ENCODE assay signal across 16 cellular contexts in genomic region chr14:101350021-101350420, GRCh38.
DNase-seq lines count a peak whose midpoint lies in the region; ATAC-seq and TF ChIP-seq lines count a peak whose summit lies in the region.
"Had no signal": no experiment of that assay in that cellular context is flagged by ENCODE, and none has a peak within 500 bp of the region (broad histone marks: within the 10 kb centered on the region; RNA-seq: fewer than 3 reads in every experiment).

No MANE protein-coding gene starts in this region.

- H3K4me1 ChIP-seq in right atrium auricular region (no peaks in the 10 kb centered on the region), rectal smooth muscle tissue (ENCODE audit: control insufficient read depth, insufficient read depth, low read length) (peaks cover 15% of the 10 kb centered on the region), suprapubic skin (no peaks in the 10 kb centered on the region)
- H3K4me1 ChIP-seq: BLaER1 treated with 17β-estradiol and CSF1 and Interleukin-3, amounts not matched to agents 10 nM and 100 nM had no signal

- intact Hi-C loops in cardiac septum (cut with DNase I): no loop called here
- intact Hi-C loops in left colon (cut with DNase I, micrococcal nuclease): no loop called here
- intact Hi-C loops in activated CD4-positive, alpha-beta T cell treated with anti-CD3 and anti-CD28 coated beads for 36 hours (cut with DNase I, micrococcal nuclease): no loop called here

- POLR2A ChIA-PET in activated CD4-positive, alpha-beta T cell treated with anti-CD3 and anti-CD28 coated beads for 36 hours (lab: Charles Lee): no interaction called here

- H3K36me3 Mint-ChIP-seq in activated CD4-positive, alpha-beta T cell treated with anti-CD3 and anti-CD28 coated beads for 36 hours (ENCODE audit: low read depth): no peaks in the 10 kb centered on the region

- no peak overlapping the region for H3K27ac ChIP-seq in right atrium auricular region
- H3K27ac ChIP-seq in rectal smooth muscle tissue (ENCODE audit: low read depth, low read length): peak overlapping the region; percentile 28
- no peak overlapping the region for H3K27ac ChIP-seq in suprapubic skin
- H3K27ac ChIP-seq: BLaER1 treated with 17β-estradiol and CSF1 and Interleukin-3, amounts not matched to agents 10 nM and 100 nM had no signal

- H3K36me3 ChIP-seq in right atrium auricular region: no peaks in the 10 kb centered on the region
- H3K36me3 ChIP-seq in rectal smooth muscle tissue (ENCODE audit: control insufficient read depth, insufficient read depth, low read length): no peaks in the 10 kb centered on the region
- no peaks in the 10 kb centered on the region for H3K36me3 ChIP-seq in suprapubic skin

- H3K9me3 ChIP-seq in right atrium auricular region (peaks cover 0 to 6% of the 10 kb centered on the region in 2 donors), suprapubic skin (peaks cover 3% of the 10 kb centered on the region)

- no peaks in the 10 kb centered on the region for H3K27me3 ChIP-seq in right atrium auricular region
- no peaks in the 10 kb centered on the region for H3K27me3 ChIP-seq in rectal smooth muscle tissue (ENCODE audit: control insufficient read depth, insufficient read depth, low read length)
- H3K27me3 ChIP-seq in suprapubic skin: no peaks in the 10 kb centered on the region
- H3K27me3 ChIP-seq: BLaER1 treated with 17β-estradiol and CSF1 and Interleukin-3, amounts not matched to agents 10 nM and 100 nM had no signal

- no peak overlapping the region for H3K9ac ChIP-seq in rectal smooth muscle tissue (ENCODE audit: low read length)
- H3K9ac ChIP-seq: BLaER1 treated with 17β-estradiol and CSF1 and Interleukin-3, amounts not matched to agents 10 nM and 100 nM had no signal

- 98% methylated on average over 4 of the region's 4 CpGs for WGBS in suprapubic skin

- H3K4me3 Mint-ChIP-seq in activated CD4-positive, alpha-beta T cell treated with anti-CD3 and anti-CD28 coated beads for 36 hours: no peak overlapping the region
- H3K4me3 Mint-ChIP-seq: CD4-positive, CD25-positive, alpha-beta regulatory T cell; H9 had no signal

- TF ChIP-seq EP300 in suprapubic skin (IDR thresholded peaks at IDR 0.05): no peak

- no peak for TF ChIP-seq CTCF in right atrium auricular region (IDR thresholded peaks at IDR 0.05)
- no peak for TF ChIP-seq CTCF in suprapubic skin (IDR thresholded peaks at IDR 0.05)

- H3K4me3 ChIP-seq in right atrium auricular region: no peak overlapping the region
- H3K4me3 ChIP-seq in rectal smooth muscle tissue (ENCODE audit: low read length): no peak overlapping the region
- H3K4me3 ChIP-seq in suprapubic skin: no peak overlapping the region
- H3K4me3 ChIP-seq: BLaER1 treated with 17β-estradiol and CSF1 and Interleukin-3, amounts not matched to agents 10 nM and 100 nM had no signal

- no peak overlapping the region for H3K27ac Mint-ChIP-seq in activated CD4-positive, alpha-beta T cell treated with anti-CD3 and anti-CD28 coated beads for 36 hours
- H3K27ac Mint-ChIP-seq: CD4-positive, CD25-positive, alpha-beta regulatory T cell; H9 had no signal

- CTCF ChIA-PET in activated CD4-positive, alpha-beta T cell treated with anti-CD3 and anti-CD28 coated beads for 36 hours (lab: Charles Lee): interaction anchor here (0.6 kb wide), 1 partner anchor 280 kb away, joined by 3 read pairs; no protein-coding TSS in a partner anchor

- peaks cover 3% of the 10 kb centered on the region for H3K27me3 Mint-ChIP-seq in activated CD4-positive, alpha-beta T cell treated with anti-CD3 and anti-CD28 coated beads for 36 hours
- H3K27me3 Mint-ChIP-seq: CD4-positive, CD25-positive, alpha-beta regulatory T cell had no signal

- DNase-seq in right atrium auricular region (ENCODE audit: low spot score): peak; percentile 13
- DNase-seq in cardiac septum (ENCODE audit: low spot score): no peak
- peak; percentile 23 to 26 for DNase-seq in suprapubic skin (ENCODE audit: low spot score in 2 of 2)
- no peak for DNase-seq in left colon
- no peak for DNase-seq in activated CD4-positive, alpha-beta T cell treated with anti-CD3 and anti-CD28 coated beads for 36 hours
- DNase-seq: ACHN; Calu3; CD4-positive, CD25-positive, alpha-beta regulatory T cell; DMS 273 treated with DMSO at 0.1 percent for 48 hours; GOT3; H9 had no signal

- TF ChIP-seq POLR2A in suprapubic skin (IDR thresholded peaks at IDR 0.05): no peak

- no peaks in the 10 kb centered on the region for H3K4me1 Mint-ChIP-seq in activated CD4-positive, alpha-beta T cell treated with anti-CD3 and anti-CD28 coated beads for 36 hours
- H3K4me1 Mint-ChIP-seq: CD4-positive, CD25-positive, alpha-beta regulatory T cell had no signal

- ATAC-seq in GM18519 (IDR thresholded peaks at IDR 0.05; ENCODE audit: low FRiP score, unreplicated experiment): no peak
- no peak for ATAC-seq in HG03565 (IDR thresholded peaks at IDR 0.05; ENCODE audit: unreplicated experiment)
- ATAC-seq in left colon: no peak
- no peak for ATAC-seq in activated CD4-positive, alpha-beta T cell treated with anti-CD3 and anti-CD28 coated beads for 36 hours
- ATAC-seq: HepG2 had no signal

- peaks cover 5% of the 10 kb centered on the region for H3K9me3 Mint-ChIP-seq in activated CD4-positive, alpha-beta T cell treated with anti-CD3 and anti-CD28 coated beads for 36 hours (ENCODE audit: low read depth)

Comparison
In these comparisons a context has a peak if more than half of its experiments do, and no peak if none do; other contexts are left out.
1. DNase-seq: peak in right atrium auricular region (single experiment) and suprapubic skin (2 of 2); none in cardiac septum (single experiment), left colon (0 of 2) and activated CD4-positive, alpha-beta T cell treated with anti-CD3 and anti-CD28 coated beads for 36 hours (single experiment).